14 cellular contexts compared by ENCODE assay signal in the genomic region with DNA sequence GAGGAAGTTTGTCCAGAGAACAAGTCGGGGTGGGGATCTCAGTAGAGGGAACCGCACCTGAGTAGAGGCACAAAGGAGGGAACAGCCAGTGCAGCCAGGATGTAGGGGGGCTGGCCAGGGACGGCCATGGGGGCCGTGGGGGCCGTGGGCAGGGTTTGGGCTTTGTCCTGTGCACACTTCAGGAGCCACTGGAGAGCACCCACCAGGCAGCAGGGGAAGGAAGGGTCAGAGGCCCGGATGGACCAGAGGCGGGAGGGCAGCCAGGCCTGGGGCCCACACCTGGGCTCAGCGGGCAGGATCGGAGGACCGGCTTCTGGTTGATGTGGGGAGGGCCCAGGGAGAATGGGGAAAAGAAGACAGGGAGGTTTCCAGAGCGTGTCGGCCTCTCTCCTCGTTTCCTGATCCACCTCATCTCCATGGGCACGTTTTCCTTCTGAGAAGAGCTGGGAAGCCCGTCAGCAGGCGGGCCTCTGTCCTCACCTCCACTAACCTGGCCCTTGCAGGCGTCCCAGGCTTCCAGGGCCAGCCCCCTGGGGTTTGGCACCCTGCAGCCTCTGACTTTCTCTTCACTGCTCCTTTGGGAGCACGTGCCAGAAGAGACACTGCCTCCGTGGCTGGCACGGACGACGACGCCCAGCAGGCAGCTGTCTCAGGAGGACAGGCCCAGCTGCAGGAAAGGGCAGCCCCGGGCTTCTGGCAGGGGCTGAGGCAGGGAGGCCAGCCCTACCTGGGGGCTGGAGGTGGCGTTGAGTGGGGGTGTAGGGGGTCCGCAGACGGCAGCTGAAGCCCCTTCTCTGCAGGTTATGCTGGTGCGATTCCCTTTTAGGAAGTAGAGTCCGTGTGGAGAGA. TPM values are rescaled to one million over a fixed set of nuclear protein-coding genes. Genes with fewer than 3 reads are reported as not detected.
DNase-seq lines count a peak whose midpoint lies in the region; ATAC-seq and TF ChIP-seq lines count a peak whose summit lies in the region.
"Had no signal": no experiment of that assay in that cellular context is flagged by ENCODE, and none has a peak within 500 bp of the region (broad histone marks: within the 10 kb centered on the region; RNA-seq: fewer than 3 reads in every experiment).

No MANE protein-coding gene starts in this region.

- H4K20me1 ChIP-seq in BLaER1 treated with 17β-estradiol and CSF1 and Interleukin-3, amounts not matched to agents 10 nM and 100 nM = peaks cover 0 to 19% (median 5%) of the 10 kb centered on the region in 11 experiments; a peak in 7 of 22 replicates
- no peaks in the 10 kb centered on the region for H4K20me1 ChIP-seq in neural cell (ENCODE audit: insufficient read depth)

- peaks cover 12 to 22% (median 18%) of the 10 kb centered on the region in 11 experiments for H3K27me3 ChIP-seq in BLaER1 treated with 17β-estradiol and CSF1 and Interleukin-3, amounts not matched to agents 10 nM and 100 nM
- no peaks in the 10 kb centered on the region for H3K27me3 ChIP-seq in heart left ventricle
- no peaks in the 10 kb centered on the region for H3K27me3 ChIP-seq in neural cell (ENCODE audit: insufficient read depth, low read depth, low read length)
- H3K27me3 ChIP-seq: ovary had no signal

- peak overlapping the region in 2 of 3 donors; percentile 58 to 61 for H3K4me3 Mint-ChIP-seq in T-cell
- H3K4me3 Mint-ChIP-seq in activated CD4-positive, alpha-beta T cell treated with anti-CD3 and anti-CD28 coated beads, Interleukin-2, amount 10 ng/mL, durations not matched to agents 24 days and 14 days = no peak overlapping the region

- peak overlapping the region; percentile 60 to 86 (median 79) for H3K4me2 ChIP-seq in BLaER1 treated with 17β-estradiol and CSF1 and Interleukin-3, amounts not matched to agents 10 nM and 100 nM
- no peak overlapping the region for H3K4me2 ChIP-seq in neural cell (ENCODE audit: low read length)

- CTCF ChIA-PET in T-cell (lab: Charles Lee) = no interaction called here

- H3K9ac ChIP-seq in BLaER1 treated with 17β-estradiol and CSF1 and Interleukin-3, amounts not matched to agents 10 nM and 100 nM = peak overlapping the region in 7 of 11 experiments; percentile 3 to 67 (median 38); a peak in 10 of 22 replicates
- no peak overlapping the region for H3K9ac ChIP-seq in neural cell (ENCODE audit: low read length)

- H3K27ac Mint-ChIP-seq in T-cell = no peak overlapping the region
- no peak overlapping the region for H3K27ac Mint-ChIP-seq in activated CD4-positive, alpha-beta T cell treated with anti-CD3 and anti-CD28 coated beads, Interleukin-2, amount 10 ng/mL, durations not matched to agents 24 days and 14 days

- intact Hi-C loops in heart left ventricle (cut with DNase I) = loop anchor here in 2 of 10 donors (5.0 to 10.0 kb wide), 2 partner anchors 45 to 53 kb away; a partner anchor contains a TSS
- intact Hi-C loops in activated CD4-positive, alpha-beta T cell treated with anti-CD3 and anti-CD28 coated beads, Interleukin-2, amount 10 ng/mL, durations not matched to agents 24 days and 14 days (cut with micrococcal nuclease) = no loop called here

- no peaks in the 10 kb centered on the region for H3K9me3 ChIP-seq in BLaER1 treated with 17β-estradiol and CSF1 and Interleukin-3, amounts not matched to agents 10 nM and 100 nM (replicated peaks in 1 of 11)
- H3K9me3 ChIP-seq in heart left ventricle (no peaks in the 10 kb centered on the region), neural cell (ENCODE audit: low read length) (no peaks in the 10 kb centered on the region)
- H3K9me3 ChIP-seq: ovary had no signal

- peaks cover 0 to 3% (median 3%) of the 10 kb centered on the region in 3 donors for H3K9me3 Mint-ChIP-seq in T-cell
- H3K9me3 Mint-ChIP-seq in activated CD4-positive, alpha-beta T cell treated with anti-CD3 and anti-CD28 coated beads, Interleukin-2, amount 10 ng/mL, durations not matched to agents 24 days and 14 days = no peaks in the 10 kb centered on the region
- H3K9me3 Mint-ChIP-seq: T-helper 2 cell treated with Interferon-gamma antibody and Interleukin-4, amounts not matched to agents 5 μg/mL and 100 μg/mL, for 36 hours had no signal

- TF ChIP-seq EP300 in neural cell (conservative IDR thresholded peaks at IDR 0.05; ENCODE audit: poor library complexity, severe bottlenecking) = no peak

- TF ChIP-seq CTCF in heart left ventricle (IDR thresholded peaks at IDR 0.05) (no peak), neural cell (IDR thresholded peaks at IDR 0.05; ENCODE audit: poor library complexity, severe bottlenecking) (no peak)

- DNase-seq in T-cell = no peak
- no peak for DNase-seq in heart left ventricle
- no peak for DNase-seq in activated CD4-positive, alpha-beta T cell treated with anti-CD3 and anti-CD28 coated beads, Interleukin-2, amount 10 ng/mL, durations not matched to agents 24 days and 14 days
- DNase-seq in activated CD4-positive, alpha-beta T cell treated with anti-CD3 and anti-CD28 coated beads, Interleukin-2, amount 50 U/mL, for 1 hour = no peak
- no peak for DNase-seq in SIG-M5 (lab: John Stamatoyannopoulos, UW)
- DNase-seq: activated CD4-positive, alpha-beta T cell treated with anti-CD3 and anti-CD28 coated beads, Interleukin-2, amount 50 U/mL, for 48 hours; NCI-H146; NCI-H524; RPMI8226 had no signal

- TF ChIP-seq RAD21 in neural cell (conservative IDR thresholded peaks at IDR 0.05) = no peak

- TF ChIP-seq POLR2A in heart left ventricle (IDR thresholded peaks at IDR 0.05) = no peak

- peak overlapping the region in 1 of 11 experiments; percentile 9; a peak in 1 of 22 replicates for H3K27ac ChIP-seq in BLaER1 treated with 17β-estradiol and CSF1 and Interleukin-3, amounts not matched to agents 10 nM and 100 nM
- H3K27ac ChIP-seq in heart left ventricle (peak overlapping the region; percentile 5 to 84 (median 67)), neural cell (ENCODE audit: low read length) (no peak overlapping the region)
- H3K27ac ChIP-seq: ovary had no signal

- no peaks in the 10 kb centered on the region for H3F3A ChIP-seq in neural cell (ENCODE audit: insufficient read depth, low read length, poor library complexity, severe bottlenecking)

- 60 to 70% (median 66%) methylated on average over 27 to 29 of the region's 29 CpGs for WGBS in heart left ventricle, 4 donors

- ATAC-seq in T-cell (replicated peaks in 1 of 4) (no peak), heart left ventricle (peak in 3 of 4 donors; percentile 8 to 40 (median 15)), GM18868 (IDR thresholded peaks at IDR 0.05; ENCODE audit: unreplicated experiment) (no peak)

- H3K79me2 ChIP-seq in neural cell (replicated peaks; ENCODE audit: insufficient read depth, low read length) = no peaks in the 10 kb centered on the region

- H3K27me3 Mint-ChIP-seq in T-cell = peaks cover 0 to 4% of the 10 kb centered on the region in 2 donors
- no peaks in the 10 kb centered on the region for H3K27me3 Mint-ChIP-seq in activated CD4-positive, alpha-beta T cell treated with anti-CD3 and anti-CD28 coated beads, Interleukin-2, amount 10 ng/mL, durations not matched to agents 24 days and 14 days

- peaks cover 0 to 3% (median under 1%) of the 10 kb centered on the region in 11 experiments; a peak in 5 of 22 replicates for H3K36me3 ChIP-seq in BLaER1 treated with 17β-estradiol and CSF1 and Interleukin-3, amounts not matched to agents 10 nM and 100 nM
- H3K36me3 ChIP-seq in heart left ventricle (peaks cover 0 to 1% (median 0%) of the 10 kb centered on the region in 9 donors), neural cell (ENCODE audit: insufficient read depth, low read length) (no peaks in the 10 kb centered on the region)
- H3K36me3 ChIP-seq: ovary had no signal

- H3K36me3 Mint-ChIP-seq in T-cell = peaks cover 9% of the 10 kb centered on the region
- H3K36me3 Mint-ChIP-seq in activated CD4-positive, alpha-beta T cell treated with anti-CD3 and anti-CD28 coated beads, Interleukin-2, amount 10 ng/mL, durations not matched to agents 24 days and 14 days (ENCODE audit: low read depth) = peaks cover 7% of the 10 kb centered on the region

- POLR2A ChIA-PET in T-cell (lab: Charles Lee) = interaction anchor here in 1 of 2 donors (0.6 kb wide), 1 partner anchor 378 kb away, joined by 3 read pairs; no protein-coding TSS in a partner anchor

- H3K4me1 Mint-ChIP-seq in T-cell = peaks cover 11 to 17% (median 14%) of the 10 kb centered on the region in 3 donors
- peaks cover 11% of the 10 kb centered on the region for H3K4me1 Mint-ChIP-seq in activated CD4-positive, alpha-beta T cell treated with anti-CD3 and anti-CD28 coated beads, Interleukin-2, amount 10 ng/mL, durations not matched to agents 24 days and 14 days

- H3K9me2 ChIP-seq in neural cell (ENCODE audit: insufficient read depth, low read length) = no peaks in the 10 kb centered on the region

- peak overlapping the region; percentile 19 for H2AFZ ChIP-seq in neural cell (ENCODE audit: low read depth, low read length)

- H3K4me3 ChIP-seq in BLaER1 treated with 17β-estradiol and CSF1 and Interleukin-3, amounts not matched to agents 10 nM and 100 nM = peak overlapping the region in 3 of 10 experiments; percentile 1 to 32 (median 11); a peak in 1 of 20 replicates
- H3K4me3 ChIP-seq in heart left ventricle (peak overlapping the region in 6 of 12 donors; percentile 13 to 37 (median 22)), neural cell (ENCODE audit: low read length) (no peak overlapping the region)
- H3K4me3 ChIP-seq: ovary had no signal

- peaks cover 18 to 40% (median 30%) of the 10 kb centered on the region in 10 experiments for H3K4me1 ChIP-seq in BLaER1 treated with 17β-estradiol and CSF1 and Interleukin-3, amounts not matched to agents 10 nM and 100 nM
- H3K4me1 ChIP-seq in heart left ventricle = peaks cover 0 to 21% (median 10%) of the 10 kb centered on the region in 12 donors

RNA-seq across cellular contexts. Expression of a gene that starts 16.8 kb away (rescaled TPM):
- total RNA-seq in T-cell (100 to 1,000 TPM in 1 of 5 donors, 10 to 100 TPM in 4; 70.8 to 100 (median 80.2) TPM), heart left ventricle (100 to 1,000 TPM in 1 of 9 donors, 10 to 100 TPM in 8; 46.5 to 105 (median 79.7) TPM)
- polyA plus RNA-seq in heart left ventricle (10 to 100 TPM; 48.0 to 94.5 TPM), neural cell (22.8 and 32.0 TPM in 2 replicates)
- 20.5 and 27.8 TPM in 2 replicates for polyA minus RNA-seq in neural cell
- 138 and 152 TPM in 2 replicates for total RNA-seq in activated CD4-positive, alpha-beta T cell treated with anti-CD3 and anti-CD28 coated beads, Interleukin-2, amount 10 ng/mL, durations not matched to agents 24 days and 14 days

RNA-seq across cellular contexts. Expression of a gene that starts 42.8 kb away (rescaled TPM):
- total RNA-seq in T-cell (10 to 100 TPM; 33.9 to 39.3 (median 37.8) TPM), heart left ventricle (10 to 100 TPM in 4 of 9 donors, 1 to 10 TPM in 5; 6.6 to 16.1 (median 9.5) TPM)
- polyA plus RNA-seq in heart left ventricle (1 to 10 TPM; 3.6 to 9.8 TPM), neural cell (20.3 and 21.5 TPM in 2 replicates)
- polyA minus RNA-seq in neural cell = 44.1 TPM in 2 replicates
- total RNA-seq in activated CD4-positive, alpha-beta T cell treated with anti-CD3 and anti-CD28 coated beads, Interleukin-2, amount 10 ng/mL, durations not matched to agents 24 days and 14 days = 82.8 and 83.6 TPM in 2 replicates

RNA-seq across cellular contexts. Expression of a gene that starts 42.9 kb away (rescaled TPM):
- total RNA-seq in T-cell = 1 to 10 TPM in 2 of 5 donors, under 1 TPM in 3; 0.60 to 2.2 (median 0.80) TPM
- total RNA-seq in heart left ventricle = under 1 TPM in 1 of 9 donors, not detected in 8; 0.32 TPM
- polyA plus RNA-seq in heart left ventricle = under 1 TPM; 0.08 to 0.19 TPM
- 0.54 and 0.89 TPM in 2 replicates for polyA plus RNA-seq in neural cell
- polyA minus RNA-seq in neural cell = 1.7 and 3.2 TPM in 2 replicates
- 1.3 TPM in 2 replicates for total RNA-seq in activated CD4-positive, alpha-beta T cell treated with anti-CD3 and anti-CD28 coated beads, Interleukin-2, amount 10 ng/mL, durations not matched to agents 24 days and 14 days

Comparison
In these comparisons a context has a peak if more than half of its experiments do, and no peak if none do; other contexts are left out.
1. ATAC-seq: peak in heart left ventricle (3 of 4); none in T-cell (0 of 4) and GM18868 (single experiment).